10 cellular contexts compared by ENCODE assay signal in the genomic region with DNA sequence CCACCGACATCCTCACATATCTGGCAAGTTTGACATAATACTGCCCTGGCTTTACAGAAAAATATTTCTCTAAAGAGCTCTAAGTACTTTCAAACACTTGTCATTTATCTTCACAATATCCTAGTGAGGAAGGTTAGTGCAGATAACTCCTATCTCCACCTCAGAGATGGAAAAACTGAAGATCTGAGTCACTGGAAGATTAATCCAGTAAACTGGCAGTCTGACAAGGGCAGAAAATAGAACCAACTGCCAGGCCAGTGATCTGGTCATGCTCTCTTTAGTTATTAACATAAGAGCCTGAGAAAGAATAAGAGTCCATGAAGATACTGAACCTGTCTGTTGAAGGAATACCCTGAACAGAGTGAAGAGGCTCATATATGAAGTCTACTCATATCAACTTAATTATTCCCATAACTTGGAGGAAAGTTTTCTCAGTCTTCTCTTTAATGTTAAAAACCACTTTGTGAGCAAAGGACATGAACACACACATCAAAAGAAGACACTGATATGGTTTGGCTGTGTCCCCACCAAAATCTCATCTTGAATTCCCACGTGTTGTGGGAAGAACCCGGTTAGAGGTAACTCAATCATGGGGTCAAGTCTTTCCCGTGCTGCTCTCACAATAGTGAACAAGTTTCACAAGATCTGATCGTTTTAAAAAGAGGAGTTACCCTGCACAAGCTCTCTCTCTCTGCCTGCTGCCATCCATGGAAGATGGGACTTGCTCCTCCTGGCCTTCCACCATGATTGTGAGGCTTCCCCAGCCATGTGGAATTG.
DNase-seq lines count a peak whose midpoint lies in the region; ATAC-seq, FAIRE-seq and TF ChIP-seq lines count a peak whose summit lies in the region.
"Had no signal": no experiment of that assay in that cellular context is flagged by ENCODE, and none has a peak within 500 bp of the region (broad histone marks: within the 10 kb centered on the region; RNA-seq: fewer than 3 reads in every experiment).

No MANE protein-coding gene starts in this region.

- no peak for FAIRE-seq in HTR-8/SVneo (lab: Jason Lieb, UNC)

- H3K9me3 ChIP-seq in adipocyte (ENCODE audit: control insufficient read depth, low read length) = no peaks in the 10 kb centered on the region
- H3K9me3 ChIP-seq in gastroesophageal sphincter = no peaks in the 10 kb centered on the region

- peak overlapping the region in 1 of 4 donors; percentile 49 for H3K27ac ChIP-seq in gastroesophageal sphincter

- peak; percentile 74 for DNase-seq in HCEC 1CT
- peak; percentile 68 for DNase-seq in adipocyte (ENCODE audit: low read depth)
- peak; percentile 17 for DNase-seq in skeletal muscle cell (ENCODE audit: low read depth)
- DNase-seq in NOMO-1 (lab: John Stamatoyannopoulos, UW; ENCODE audit: unreplicated experiment in 2 of 2) = no peak
- no peak for DNase-seq in HTR-8/SVneo (ENCODE audit: insufficient read length, low spot score)
- DNase-seq: cortex of kidney, NCI-H146, T1000 had no signal

- H3K9ac ChIP-seq in adipocyte (ENCODE audit: low read length) = no peak overlapping the region

- no peak for TF ChIP-seq CTCF in gastroesophageal sphincter (IDR thresholded peaks at IDR 0.05)

- 0 to 63% methylated on average over 1 to 5 of the region's 5 CpGs for WGBS in gastroesophageal sphincter (ENCODE audit: low coverage in 1 of 2), 2 donors

- H3K4me1 ChIP-seq in adipocyte (ENCODE audit: control insufficient read depth, insufficient read depth, low read length) = peaks cover 10% of the 10 kb centered on the region
- peaks cover 0 to 12% (median 0%) of the 10 kb centered on the region in 3 donors for H3K4me1 ChIP-seq in gastroesophageal sphincter

- H3K27me3 ChIP-seq in adipocyte (replicated peaks; ENCODE audit: control insufficient read depth, insufficient read depth, low read length) (no peaks in the 10 kb centered on the region), gastroesophageal sphincter (no peaks in the 10 kb centered on the region)

- peaks cover 49% of the 10 kb centered on the region for H3K36me3 ChIP-seq in adipocyte (ENCODE audit: control insufficient read depth, insufficient read depth, low read length, severe bottlenecking)
- H3K36me3 ChIP-seq in gastroesophageal sphincter = peaks cover 0 to 51% of the 10 kb centered on the region in 2 donors

- ATAC-seq in gastroesophageal sphincter (peak; percentile 36), GM18861 (IDR thresholded peaks at IDR 0.05; ENCODE audit: unreplicated experiment) (no peak)

- H3K4me3 ChIP-seq in adipocyte (ENCODE audit: low read length) (no peak overlapping the region), gastroesophageal sphincter (no peak overlapping the region), skeletal muscle cell (ENCODE audit: low read depth, low read length) (no peak overlapping the region)

- no peak for TF ChIP-seq POLR2A in gastroesophageal sphincter (IDR thresholded peaks at IDR 0.05)

- TF ChIP-seq EP300 in gastroesophageal sphincter (IDR thresholded peaks at IDR 0.05) = no peak

Comparison
In these comparisons a context has a peak if more than half of its experiments do, and no peak if none do; other contexts are left out.
1. DNase-seq: peak in HCEC 1CT (single experiment), adipocyte (single experiment) and skeletal muscle cell (single experiment); none in NOMO-1 (0 of 2) and HTR-8/SVneo (single experiment).